In the genomic region with DNA sequence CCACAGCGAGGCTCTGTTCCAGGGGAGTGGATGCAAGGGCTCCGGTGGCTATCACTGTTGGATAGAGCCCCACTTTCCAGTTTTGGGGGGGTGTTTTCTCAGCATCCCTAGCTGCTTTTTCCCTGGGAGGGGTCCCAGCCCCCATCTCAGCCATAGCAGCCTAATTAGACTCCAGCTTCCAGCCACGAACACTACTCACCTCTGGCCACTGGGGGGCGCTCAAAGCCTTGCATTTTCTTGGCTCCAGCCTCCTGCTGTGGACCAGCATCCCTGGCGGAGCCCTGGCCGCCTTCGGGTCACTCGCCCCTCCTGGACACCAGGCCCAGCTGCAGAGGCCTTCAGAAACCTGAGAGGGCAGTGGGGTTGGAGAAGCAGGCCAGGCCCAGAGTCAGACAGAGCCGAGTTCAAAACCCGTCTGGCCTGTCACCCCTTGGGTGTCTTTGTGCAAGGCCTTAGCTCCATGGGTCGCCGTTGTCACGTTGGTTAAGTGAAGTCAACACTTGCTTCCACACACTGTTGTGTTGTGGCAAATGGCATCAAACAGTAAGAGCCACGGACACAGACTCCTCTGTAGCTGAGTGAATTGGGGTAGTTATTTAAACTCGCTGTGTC, we compare ENCODE assay signal across 8 cellular contexts.
DNase-seq lines count a peak whose midpoint lies in the region; ATAC-seq lines count a peak whose summit lies in the region.

No MANE protein-coding gene starts in this region.

- H3K4me1 Mint-ChIP-seq in effector memory CD8-positive, alpha-beta T cell (ENCODE audit: low read depth in 2 of 2) = no peaks in the 10 kb centered on the region

- peaks cover 0 to 29% of the 10 kb centered on the region in 2 donors for H3K27me3 Mint-ChIP-seq in effector memory CD8-positive, alpha-beta T cell

- no peaks in the 10 kb centered on the region for H3K9me3 Mint-ChIP-seq in effector memory CD8-positive, alpha-beta T cell

- H3K36me3 Mint-ChIP-seq in effector memory CD8-positive, alpha-beta T cell (ENCODE audit: insufficient read depth) = no peaks in the 10 kb centered on the region

- no peak for ATAC-seq in effector memory CD8-positive, alpha-beta T cell (replicated peaks)
- ATAC-seq in GM19035 (IDR thresholded peaks at IDR 0.05; ENCODE audit: unreplicated experiment) = no peak

- DNase-seq in NOMO-1 treated with DMSO at 0.1 percent for 48 hours (lab: John Stamatoyannopoulos, UW; ENCODE audit: unreplicated experiment) (peak; percentile 20), NOMO-1 treated with dmso at 0.1 percent for 144 hours (lab: John Stamatoyannopoulos, UW; ENCODE audit: unreplicated experiment) (no peak), NCI-H1105 (lab: John Stamatoyannopoulos, UW) (peak; percentile 31), midbrain (lab: John Stamatoyannopoulos, UW) (peak; percentile 53)
- peak; percentile 34 to 41 for DNase-seq in activated CD4-positive, alpha-beta T cell treated with anti-CD3 and anti-CD28 coated beads, Interleukin-2, amount 50 U/mL, for 4 hours
- peak; percentile 10 to 30 (median 26) for DNase-seq in effector memory CD8-positive, alpha-beta T cell
- peak; percentile 18 to 21 for DNase-seq in stimulated activated CD8-positive, alpha-beta memory T cell treated with anti-CD3 and anti-CD28 coated beads, Interleukin-7, amount 100 ng/mL, for 48 hours (ENCODE audit: extremely low read depth in 1 of 2, low read depth in 1 of 2)

- no peak overlapping the region for H3K4me3 Mint-ChIP-seq in effector memory CD8-positive, alpha-beta T cell

- no peak overlapping the region for H3K27ac Mint-ChIP-seq in effector memory CD8-positive, alpha-beta T cell
